Comparison of ENCODE assay signal across 16 cellular contexts in the genomic region with DNA sequence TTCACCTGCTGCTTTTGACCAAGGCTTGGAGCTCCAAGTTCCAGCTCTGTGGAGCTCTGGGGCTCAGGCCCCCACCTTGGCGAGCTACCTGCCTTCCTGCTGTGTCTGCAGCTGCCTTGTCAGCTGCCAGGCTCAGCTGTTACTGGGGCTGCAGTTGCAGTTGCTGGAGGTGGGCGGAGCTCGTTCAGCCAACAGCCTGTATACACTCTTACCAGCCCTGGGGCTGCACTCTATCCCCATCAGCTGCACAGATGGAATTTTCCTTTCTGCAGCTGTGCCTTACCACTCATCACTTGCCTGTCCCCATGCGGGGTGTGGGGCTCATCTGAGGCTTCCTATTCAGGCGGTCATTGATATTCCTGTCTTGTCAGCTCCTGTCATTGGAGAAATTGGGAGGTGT. TPM values are rescaled to one million over a fixed set of nuclear protein-coding genes. Genes with fewer than 3 reads are reported as not detected.
DNase-seq lines count a peak whose midpoint lies in the region; ATAC-seq, FAIRE-seq and TF ChIP-seq lines count a peak whose summit lies in the region.
"Had no signal": no experiment of that assay in that cellular context is flagged by ENCODE, and none has a peak within 500 bp of the region (broad histone marks: within the 10 kb centered on the region; RNA-seq: fewer than 3 reads in every experiment).

No MANE protein-coding gene starts in this region.

- DNase-seq in DMS153 treated with DMSO at 0.1 percent for 48 hours (lab: John Stamatoyannopoulos, UW; ENCODE audit: unreplicated experiment) = peak; percentile 15
- peak; percentile 24 for DNase-seq in NCI-H1105 (lab: John Stamatoyannopoulos, UW)
- DNase-seq in NCI-H69 (lab: John Stamatoyannopoulos, UW) = peak; percentile 91
- peak; percentile 54 for DNase-seq in glutamatergic neuron
- no peak for DNase-seq in urothelium cell line (ENCODE audit: low spot score)
- DNase-seq: activated naive CD4-positive, alpha-beta T cell treated with anti-CD3 and anti-CD28 coated beads for 36 hours; effector memory CD4-positive, alpha-beta T cell; GF-D8 had no signal

- H3K27me3 Mint-ChIP-seq in glutamatergic neuron (ENCODE audit: unreplicated experiment) = peaks cover 4% of the 10 kb centered on the region

- ATAC-seq in GM21576 (IDR thresholded peaks at IDR 0.05; ENCODE audit: unreplicated experiment) (no peak), HG03378 (IDR thresholded peaks at IDR 0.05; ENCODE audit: unreplicated experiment) (no peak), HG03439 (IDR thresholded peaks at IDR 0.05; ENCODE audit: unreplicated experiment) (no peak)

- TF ChIP-seq CTCF in glutamatergic neuron (IDR thresholded peaks at IDR 0.05; ENCODE audit: partially characterized antibody, unreplicated experiment) = no peak

- H3K4me1 Mint-ChIP-seq in glutamatergic neuron (ENCODE audit: low read depth, unreplicated experiment) = peaks cover 16% of the 10 kb centered on the region
- H3K4me1 Mint-ChIP-seq: B cell had no signal

- H3K36me3 Mint-ChIP-seq in glutamatergic neuron (ENCODE audit: unreplicated experiment) = peaks cover 4% of the 10 kb centered on the region

- no peaks in the 10 kb centered on the region for H3K9me3 Mint-ChIP-seq in glutamatergic neuron (ENCODE audit: unreplicated experiment)
- H3K9me3 Mint-ChIP-seq: activated naive CD4-positive, alpha-beta T cell treated with anti-CD3 and anti-CD28 coated beads for 36 hours; stimulated activated naive CD8-positive, alpha-beta T cell treated with anti-CD3 and anti-CD28 coated beads, Interleukin-15, Interleukin-2, amounts not matched to agents 100 ng/mL and 50 ng/mL, for 24 hours had no signal

- H3K27ac Mint-ChIP-seq in glutamatergic neuron (ENCODE audit: unreplicated experiment) = no peak overlapping the region
- H3K27ac Mint-ChIP-seq: activated naive CD4-positive, alpha-beta T cell treated with anti-CD3 and anti-CD28 coated beads for 36 hours; B cell; stimulated activated naive CD8-positive, alpha-beta T cell treated with anti-CD3 and anti-CD28 coated beads, Interleukin-15, Interleukin-2, amounts not matched to agents 100 ng/mL and 50 ng/mL, for 24 hours had no signal

- FAIRE-seq in urothelium cell line (lab: Jason Lieb, UNC) = no peak
- FAIRE-seq: HTR-8/SVneo, keratinocyte had no signal

- H3K4me3 Mint-ChIP-seq in glutamatergic neuron (ENCODE audit: unreplicated experiment) = no peak overlapping the region
- H3K4me3 Mint-ChIP-seq: activated naive CD4-positive, alpha-beta T cell treated with anti-CD3 and anti-CD28 coated beads for 36 hours; B cell; stimulated activated naive CD8-positive, alpha-beta T cell treated with anti-CD3 and anti-CD28 coated beads, Interleukin-15, Interleukin-2, amounts not matched to agents 100 ng/mL and 50 ng/mL, for 24 hours had no signal

RNA-seq across cellular contexts. Expression of gene SYN2, which starts 9.1 kb away (rescaled TPM):
- total RNA-seq in glutamatergic neuron (ENCODE audit: unreplicated experiment) = 16.5 TPM
- total RNA-seq: B cell, fibroblast of villous mesenchyme had no signal
